ENCODE assay signal across 9 cellular contexts in the genomic region with DNA sequence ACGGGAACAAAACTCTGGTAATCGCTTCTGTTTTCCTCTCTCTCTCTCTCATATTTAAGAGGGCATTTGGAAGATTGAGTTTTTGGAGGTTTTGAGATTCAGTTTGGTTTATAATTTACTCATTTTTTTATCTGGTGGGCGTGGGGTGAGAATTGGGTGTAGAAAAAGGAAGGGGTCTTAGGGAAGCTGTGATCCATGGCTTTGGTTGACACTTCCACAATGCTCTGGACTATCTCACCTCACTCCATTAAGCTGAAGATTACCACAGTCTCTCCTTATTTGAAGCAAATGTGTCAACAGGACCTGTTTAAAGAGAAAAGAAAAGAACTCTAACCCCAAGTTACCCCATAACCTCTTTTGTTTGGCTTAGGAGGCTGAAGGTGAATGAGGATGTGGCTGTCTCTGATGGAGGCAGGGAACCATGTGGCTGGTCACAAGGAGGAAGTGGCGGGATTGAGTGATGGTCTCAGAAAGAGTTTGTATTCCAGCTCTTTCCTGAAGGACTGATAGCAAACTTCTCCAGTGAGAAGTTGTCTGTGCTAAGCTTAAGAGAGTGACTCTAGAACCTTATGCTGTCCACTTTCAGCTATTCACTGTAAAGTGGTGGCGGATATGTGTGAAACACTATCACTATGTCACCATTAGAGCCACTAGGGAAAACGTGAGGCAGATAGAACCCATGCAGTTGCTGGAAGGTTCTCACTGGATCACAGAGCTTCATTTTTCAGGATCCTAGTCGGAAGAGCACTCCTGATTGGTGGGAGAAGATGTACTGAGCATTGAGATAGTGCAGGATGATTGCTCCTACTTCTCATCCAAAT. TPM values are rescaled to one million over a fixed set of nuclear protein-coding genes. Genes with fewer than 3 reads are reported as not detected.
A peak's percentile ranks its signal among the peaks of the same experiment; 100 is the strongest.
DNase-seq lines count a peak whose midpoint lies in the region; ATAC-seq, FAIRE-seq and TF ChIP-seq lines count a peak whose summit lies in the region.
"Had no signal": no experiment of that assay in that cellular context is flagged by ENCODE, and none has a peak within 500 bp of the region (broad histone marks: within the 10 kb centered on the region; RNA-seq: fewer than 3 reads in every experiment).

No MANE protein-coding gene starts in this region.

- no peak overlapping the region for H3K27ac ChIP-seq in iPS-18a (ENCODE audit: low read length)

- H3K36me3 ChIP-seq in iPS-18a (ENCODE audit: control insufficient read depth, low read depth, low read length) = no peaks in the 10 kb centered on the region

- peaks cover 7% of the 10 kb centered on the region for H3K4me1 Mint-ChIP-seq in activated CD8-positive, alpha-beta T cell treated with anti-CD3 and anti-CD28 coated beads, Interleukin-2, amount 10 ng/mL, durations not matched to agents 7 days and 5 days (ENCODE audit: low read depth)
- no peaks in the 10 kb centered on the region for H3K4me1 Mint-ChIP-seq in stimulated activated effector memory CD8-positive, alpha-beta T cell treated with anti-CD3 and anti-CD28 coated beads, Interleukin-12 subunit alpha, Interleukin-12 subunit beta, amount 100 ng/mL, for 72 hours

- CTCF ChIA-PET in activated CD8-positive, alpha-beta T cell treated with anti-CD3 and anti-CD28 coated beads, Interleukin-2, amount 10 ng/mL, durations not matched to agents 7 days and 5 days (lab: Charles Lee) = no interaction called here

- no peaks in the 10 kb centered on the region for H3K9me3 ChIP-seq in iPS-18a (ENCODE audit: control insufficient read depth, low read depth, low read length)

- peaks cover 36% of the 10 kb centered on the region for H3K27me3 Mint-ChIP-seq in activated CD8-positive, alpha-beta T cell treated with anti-CD3 and anti-CD28 coated beads, Interleukin-2, amount 10 ng/mL, durations not matched to agents 7 days and 5 days (ENCODE audit: low read depth)

- POLR2A ChIA-PET in activated CD8-positive, alpha-beta T cell treated with anti-CD3 and anti-CD28 coated beads, Interleukin-2, amount 10 ng/mL, durations not matched to agents 7 days and 5 days (lab: Charles Lee) = no interaction called here

- ATAC-seq in activated CD8-positive, alpha-beta T cell treated with anti-CD3 and anti-CD28 coated beads, Interleukin-2, amount 10 ng/mL, durations not matched to agents 7 days and 5 days = no peak
- ATAC-seq in stimulated activated effector memory CD8-positive, alpha-beta T cell treated with anti-CD3 and anti-CD28 coated beads, Interleukin-12 subunit alpha, Interleukin-12 subunit beta, amount 100 ng/mL, for 72 hours = no peak
- no peak for ATAC-seq in GM18511 (IDR thresholded peaks at IDR 0.05; ENCODE audit: unreplicated experiment)

- DNase-seq in GM12892 (ENCODE audit: insufficient read length) (no peak), HuH-7.5 (ENCODE audit: low spot score) (peak; percentile 12), D341Med (ENCODE audit: low spot score) (no peak), GM19240 (ENCODE audit: insufficient read length, low spot score) (no peak)
- no peak for DNase-seq in activated CD8-positive, alpha-beta T cell treated with anti-CD3 and anti-CD28 coated beads, Interleukin-2, amount 10 ng/mL, durations not matched to agents 7 days and 5 days
- DNase-seq in stimulated activated effector memory CD8-positive, alpha-beta T cell treated with anti-CD3 and anti-CD28 coated beads, Interleukin-12 subunit alpha, Interleukin-12 subunit beta, amount 100 ng/mL, for 72 hours (ENCODE audit: low spot score in 2 of 2) = no peak

- H3K27me3 ChIP-seq in iPS-18a (ENCODE audit: control insufficient read depth, insufficient read depth, low read length) = peaks cover 45% of the 10 kb centered on the region

- no peak overlapping the region for H3K9ac ChIP-seq in iPS-18a (ENCODE audit: low read length)

- H3K4me3 Mint-ChIP-seq in activated CD8-positive, alpha-beta T cell treated with anti-CD3 and anti-CD28 coated beads, Interleukin-2, amount 10 ng/mL, durations not matched to agents 7 days and 5 days = peak overlapping the region; percentile 48
- peak overlapping the region; percentile 13 for H3K4me3 Mint-ChIP-seq in stimulated activated effector memory CD8-positive, alpha-beta T cell treated with anti-CD3 and anti-CD28 coated beads, Interleukin-12 subunit alpha, Interleukin-12 subunit beta, amount 100 ng/mL, for 72 hours

- H3K4me3 ChIP-seq in iPS-18a (ENCODE audit: low read length) = peak overlapping the region; percentile 67

- peaks cover 3% of the 10 kb centered on the region for H3K4me1 ChIP-seq in iPS-18a (ENCODE audit: control insufficient read depth, low read depth, low read length)

- no peak overlapping the region for H3K27ac Mint-ChIP-seq in activated CD8-positive, alpha-beta T cell treated with anti-CD3 and anti-CD28 coated beads, Interleukin-2, amount 10 ng/mL, durations not matched to agents 7 days and 5 days
- no peak overlapping the region for H3K27ac Mint-ChIP-seq in stimulated activated effector memory CD8-positive, alpha-beta T cell treated with anti-CD3 and anti-CD28 coated beads, Interleukin-12 subunit alpha, Interleukin-12 subunit beta, amount 100 ng/mL, for 72 hours

- TF ChIP-seq POLR2A in GM12892 (IDR thresholded peaks at IDR 0.05; ENCODE audit: low read depth, low read length) = no peak

- no peaks in the 10 kb centered on the region for H3K36me3 Mint-ChIP-seq in activated CD8-positive, alpha-beta T cell treated with anti-CD3 and anti-CD28 coated beads, Interleukin-2, amount 10 ng/mL, durations not matched to agents 7 days and 5 days (ENCODE audit: low read depth)
- H3K36me3 Mint-ChIP-seq in stimulated activated effector memory CD8-positive, alpha-beta T cell treated with anti-CD3 and anti-CD28 coated beads, Interleukin-12 subunit alpha, Interleukin-12 subunit beta, amount 100 ng/mL, for 72 hours = no peaks in the 10 kb centered on the region

- H3K9me3 Mint-ChIP-seq in activated CD8-positive, alpha-beta T cell treated with anti-CD3 and anti-CD28 coated beads, Interleukin-2, amount 10 ng/mL, durations not matched to agents 7 days and 5 days (ENCODE audit: insufficient read depth) = no peaks in the 10 kb centered on the region
- H3K9me3 Mint-ChIP-seq in stimulated activated effector memory CD8-positive, alpha-beta T cell treated with anti-CD3 and anti-CD28 coated beads, Interleukin-12 subunit alpha, Interleukin-12 subunit beta, amount 100 ng/mL, for 72 hours = peaks cover 3% of the 10 kb centered on the region

- peak; percentile 60 for FAIRE-seq in GM12892 (lab: Jason Lieb, UNC)

RNA-seq across cellular contexts. Expression of gene ZNF804A, which starts 0.9 kb away (rescaled TPM):
- 0.15 TPM for polyA plus RNA-seq in GM12892 (2012; ENCODE audit: missing spikeins)
- not detected for total RNA-seq in activated CD8-positive, alpha-beta T cell treated with anti-CD3 and anti-CD28 coated beads, Interleukin-2, amount 10 ng/mL, durations not matched to agents 7 days and 5 days
- total RNA-seq: T-helper 2 cell treated with Interferon-gamma antibody and Interleukin-4, amounts not matched to agents 100 ng/mL and 5 ng/mL, for 36 hours had no signal
